In the genomic region with DNA sequence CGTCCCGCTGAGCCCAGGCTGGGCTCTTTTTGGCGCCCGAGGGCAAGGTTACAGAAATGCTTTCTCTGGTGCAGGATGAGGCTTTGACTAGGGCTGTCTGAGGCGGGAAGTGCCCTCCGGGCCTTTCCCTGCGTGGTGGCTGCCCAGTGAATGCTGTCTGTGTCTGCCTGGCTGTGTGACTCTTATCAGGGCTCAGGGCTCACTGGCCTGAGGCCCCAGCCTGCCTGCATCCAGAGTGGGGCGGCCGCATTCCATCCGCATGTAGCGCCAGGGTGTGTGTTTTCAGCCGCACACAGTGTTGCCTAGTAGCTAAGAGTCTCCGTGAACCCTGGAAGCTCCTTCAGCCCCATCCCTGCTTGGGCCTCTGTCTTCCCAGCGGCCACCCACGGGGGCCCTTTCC, we compare ENCODE assay signal across 10 cellular contexts. TPM values are rescaled to one million over a fixed set of nuclear protein-coding genes. Genes with fewer than 3 reads are reported as not detected.
DNase-seq lines count a peak whose midpoint lies in the region; FAIRE-seq and TF ChIP-seq lines count a peak whose summit lies in the region.
"Had no signal": no experiment of that assay in that cellular context is flagged by ENCODE, and none has a peak within 500 bp of the region (broad histone marks: within the 10 kb centered on the region; RNA-seq: fewer than 3 reads in every experiment).

No MANE protein-coding gene starts in this region.

- WGBS in transverse colon (ENCODE audit: low coverage in 1 of 2), 2 donors, result 61% methylated on average over 15 of the region's 15 CpGs; no CpG with 5 or more reads in 1 of the 2 donors

- H3K4me1 ChIP-seq in transverse colon, result peaks cover 13 to 62% (median 55%) of the 10 kb centered on the region in 4 donors

- intact Hi-C loops in dorsolateral prefrontal cortex (cut with DNase I) (loop anchor here (2.0 to 10.0 kb wide), 2 partner anchors 43 to 99 kb away; no protein-coding TSS in a partner anchor), transverse colon (cut with DNase I; ENCODE audit: low total_unique reads) (no loop called here)

- peak overlapping the region in 58 of 59 donors; percentile 49 to 98 (median 93) for H3K27ac ChIP-seq in dorsolateral prefrontal cortex
- H3K27ac ChIP-seq in transverse colon, result peak overlapping the region; percentile 85 to 93 (median 89)

- no peak for TF ChIP-seq POLR2A in transverse colon (IDR thresholded peaks at IDR 0.05)

- peak in 2 of 3 experiments; percentile 14 to 33 for DNase-seq in NCI-H1417 (lab: John Stamatoyannopoulos, UW)
- no peak for DNase-seq in NCI-H1417 treated with DMSO at 0.1 percent for 48 hours (lab: John Stamatoyannopoulos, UW)
- peak in 5 of 10 donors; percentile 33 to 60 (median 45) for DNase-seq in dorsolateral prefrontal cortex
- DNase-seq in medulla oblongata (ENCODE audit: extremely low spot score), result peak; percentile 64
- DNase-seq in transverse colon, result peak; percentile 45
- no peak for DNase-seq in RCC 7860 (ENCODE audit: low spot score)
- DNase-seq in ureter (ENCODE audit: low spot score), result no peak
- no peak for DNase-seq in activated CD4-positive, alpha-beta T cell treated with anti-CD3 and anti-CD28 coated beads for 1 hour
- DNase-seq: NCI-H187 had no signal

- TF ChIP-seq EP300 in transverse colon (IDR thresholded peaks at IDR 0.05; ENCODE audit: low read depth), result no peak

- in situ Hi-C loops in transverse colon (cut with MboI; ENCODE audit: low pct_ligation_motif_present in 1 of 4, low pct_unique_long_range_greater_than_20kb in 1 of 4, low sequenced_read_pairs in 3 of 4), result no loop called here

- no peaks in the 10 kb centered on the region for H3K27me3 ChIP-seq in dorsolateral prefrontal cortex
- no peaks in the 10 kb centered on the region for H3K27me3 ChIP-seq in transverse colon

- H3K4me3 ChIP-seq in dorsolateral prefrontal cortex, result peak overlapping the region in 14 of 59 donors; percentile 3 to 69 (median 18)
- no peak overlapping the region for H3K4me3 ChIP-seq in transverse colon

- H3K36me3 ChIP-seq in transverse colon, result no peaks in the 10 kb centered on the region

- TF ChIP-seq CTCF in dorsolateral prefrontal cortex (IDR thresholded peaks at IDR 0.05 in 54 of 56, conservative IDR thresholded peaks at IDR 0.05 in 2 of 56; ENCODE audit: low read depth in 1 of 56, partially characterized antibody in 56 of 56), result peak in 2 of 56 donors; percentile 17 to 19
- no peak for TF ChIP-seq CTCF in transverse colon (IDR thresholded peaks at IDR 0.05)

- FAIRE-seq in RCC 7860 (lab: Jason Lieb, UNC), result no peak
- FAIRE-seq: A204.1 had no signal

- H3K9me3 ChIP-seq in transverse colon, result no peaks in the 10 kb centered on the region

RNA-seq across cellular contexts. Expression of a gene that starts 59.1 kb away (rescaled TPM):
- total RNA-seq in dorsolateral prefrontal cortex (10 to 100 TPM; 21.8 to 56.4 (median 36.0) TPM), transverse colon (10 to 100 TPM; 19.4 to 84.5 (median 34.9) TPM), ureter (52.3 TPM)

Comparison
In these comparisons a context has a peak if more than half of its experiments do, and no peak if none do; other contexts are left out.
1. DNase-seq: peak in NCI-H1417 (2 of 3), medulla oblongata (single experiment) and transverse colon (single experiment); none in NCI-H1417 treated with DMSO at 0.1 percent for 48 hours (single experiment), RCC 7860 (single experiment), ureter (single experiment) and activated CD4-positive, alpha-beta T cell treated with anti-CD3 and anti-CD28 coated beads for 1 hour (single experiment).